13 cellular contexts compared by ENCODE assay signal in genomic region chrX:72046447-72046846, GRCh38.
A peak's percentile ranks its signal among the peaks of the same experiment; 100 is the strongest.
DNase-seq lines count a peak whose midpoint lies in the region; FAIRE-seq and TF ChIP-seq lines count a peak whose summit lies in the region.
"Had no signal": no experiment of that assay in that cellular context is flagged by ENCODE, and none has a peak within 500 bp of the region (broad histone marks: within the 10 kb centered on the region; RNA-seq: fewer than 3 reads in every experiment).

No MANE protein-coding gene starts in this region.

- DNase-seq in G401 (ENCODE audit: low spot score) (peak; percentile 56), SK-N-MC (ENCODE audit: low read depth, low spot score) (peak; percentile 32), H1 (ENCODE audit: low read depth in 1 of 2, low spot score in 2 of 2) (no peak), progenitor cell of endocrine pancreas (ENCODE audit: low spot score, unreplicated experiment) (no peak), COR-L47 (lab: John Stamatoyannopoulos, UW) (no peak), dorsolateral prefrontal cortex (no peak), NCI-H1930 (lab: John Stamatoyannopoulos, UW) (no peak)
- no peak for DNase-seq in activated naive CD4-positive, alpha-beta T cell treated with anti-CD3 and anti-CD28 coated beads, Interleukin-2, amount 50 U/mL, for 16 hours
- DNase-seq: amniotic stem cell; MV-4-11; SHP77; stimulated activated naive CD8-positive, alpha-beta T cell treated with anti-CD3 and anti-CD28 coated beads, Interleukin-15, amount 100 ng/mL, for 72 hours had no signal

- H3K56ac ChIP-seq in H1 (replicated peaks; ENCODE audit: insufficient read length, low read depth, low read length), result no peak overlapping the region

- H3K4me3 ChIP-seq in SK-N-MC (no peak overlapping the region), H1 (ENCODE audit: extremely low read depth in 1 of 4, insufficient read depth in 2 of 4, low read depth in 3 of 4, low read length in 4 of 4) (no peak overlapping the region), dorsolateral prefrontal cortex (no peak overlapping the region)

- H3K27ac Mint-ChIP-seq in progenitor cell of endocrine pancreas, result peak overlapping the region; percentile 49
- H3K27ac Mint-ChIP-seq: stimulated activated naive CD8-positive, alpha-beta T cell treated with anti-CD3 and anti-CD28 coated beads, Interleukin-15, amount 100 ng/mL, for 72 hours had no signal

- no peak overlapping the region for H3K18ac ChIP-seq in H1 (ENCODE audit: extremely low read depth, low read length)

- H4K91ac ChIP-seq in H1 (replicated peaks; ENCODE audit: insufficient read length, low read length), result peak overlapping the region; percentile 70

- no peaks in the 10 kb centered on the region for H3K79me1 ChIP-seq in H1 (ENCODE audit: low read depth, low read length)

- no peaks in the 10 kb centered on the region for H3K27me3 Mint-ChIP-seq in progenitor cell of endocrine pancreas

- peak overlapping the region in 1 of 2 experiments; percentile 51; a peak in 2 of 4 replicates for H3K4me2 ChIP-seq in H1 (ENCODE audit: insufficient read depth in 1 of 2, low read depth in 2 of 2, low read length in 2 of 2)

- no peak for TF ChIP-seq RAD21 in H1 (IDR thresholded peaks at IDR 0.05 in 1 of 2, conservative IDR thresholded peaks at IDR 0.05 in 1 of 2; ENCODE audit: low read depth in 2 of 2, low read length in 2 of 2)

- in situ Hi-C loops in G401 (cut with HindIII; ENCODE audit: low sequenced_read_pairs), result no loop called here

- no peak overlapping the region for H3K14ac ChIP-seq in H1 (ENCODE audit: insufficient read length)

- peaks cover 25% of the 10 kb centered on the region for H3K4me1 Mint-ChIP-seq in progenitor cell of endocrine pancreas (ENCODE audit: low read depth)
- H3K4me1 Mint-ChIP-seq: stimulated activated naive CD8-positive, alpha-beta T cell treated with anti-CD3 and anti-CD28 coated beads, Interleukin-15, amount 100 ng/mL, for 72 hours had no signal

- H2BK12ac ChIP-seq in H1 (ENCODE audit: low read depth, low read length), result peak overlapping the region; percentile 39; the same call in 1 of the 2 replicates

- no peak overlapping the region for H2AK5ac ChIP-seq in H1 (ENCODE audit: low read depth, low read length)

- POLR2A ChIA-PET in H1 (lab: Charles Lee; ENCODE audit: partially characterized antibody), result interaction anchor here (0.9 to 1.4 kb wide), 3 partner anchors 11 to 45 kb away, joined by 3 to 5 read pairs (median 4); no protein-coding TSS in a partner anchor

- no peak for TF ChIP-seq POLR2A in H1 (IDR thresholded peaks at IDR 0.05; ENCODE audit: control extremely low read depth in 1 of 2, low read depth in 2 of 2, low read length in 2 of 2)

- no peak for FAIRE-seq in H1 (lab: Jason Lieb, UNC)

- no peak overlapping the region for H3K27ac ChIP-seq in SK-N-MC
- peak overlapping the region; percentile 75 for H3K27ac ChIP-seq in H1 (ENCODE audit: low read depth, low read length)
- H3K27ac ChIP-seq in dorsolateral prefrontal cortex, result no peak overlapping the region
- H3K27ac ChIP-seq: HL-60 had no signal

- no peaks in the 10 kb centered on the region for H3K79me2 ChIP-seq in H1 (ENCODE audit: control insufficient read depth in 1 of 2, insufficient read depth in 2 of 2, low read length in 2 of 2)

- 0 out of 2 replicates have a peak overlapping the region, but pooled peaks have one; percentile 20 for H2BK5ac ChIP-seq in H1 (ENCODE audit: low read depth, low read length)

- H3K9ac ChIP-seq in SK-N-MC (ENCODE audit: insufficient read length) (no peak overlapping the region), H1 (replicated peaks in 1 of 4; ENCODE audit: extremely low read depth in 1 of 4, low read depth in 3 of 4, low read length in 3 of 4) (peak overlapping the region in 1 of 4 experiments; percentile 29; a peak in 3 of 7 replicates)

- H4K20me1 ChIP-seq in H1 (replicated peaks in 1 of 2; ENCODE audit: control insufficient read depth in 1 of 2, insufficient read depth in 2 of 2, low read length in 2 of 2), result no peaks in the 10 kb centered on the region

- H3K4me3 Mint-ChIP-seq in progenitor cell of endocrine pancreas (ENCODE audit: low read depth), result no peak overlapping the region
- H3K4me3 Mint-ChIP-seq: stimulated activated naive CD8-positive, alpha-beta T cell treated with anti-CD3 and anti-CD28 coated beads, Interleukin-15, amount 100 ng/mL, for 72 hours had no signal

- TF ChIP-seq CTCF in H1 (IDR thresholded peaks at IDR 0.05; ENCODE audit: control extremely low read depth in 1 of 3, insufficient read depth in 1 of 3, low read depth in 1 of 3, low read length in 3 of 3) (no peak), progenitor cell of endocrine pancreas (IDR thresholded peaks at IDR 0.05; ENCODE audit: unreplicated experiment) (no peak), dorsolateral prefrontal cortex (IDR thresholded peaks at IDR 0.05 in 54 of 56, conservative IDR thresholded peaks at IDR 0.05 in 2 of 56; ENCODE audit: low read depth in 1 of 56, partially characterized antibody in 56 of 56) (no peak)

- no peak overlapping the region for H4K5ac ChIP-seq in H1 (ENCODE audit: insufficient read length, low read depth, low read length)

- CTCF ChIA-PET in H1 (lab: Charles Lee; ENCODE audit: partially characterized antibody), result interaction anchor here (1.1 to 2.6 kb wide), 4 partner anchors 9 to 81 kb away, joined by 3 to 11 read pairs (median 3); no protein-coding TSS in a partner anchor

- no peaks in the 10 kb centered on the region for H3K23me2 ChIP-seq in H1 (ENCODE audit: low read depth, low read length)

- no peak overlapping the region for H2AFZ ChIP-seq in H1 (ENCODE audit: low read length)

- 87% methylated on average over 6 of the region's 6 CpGs; no CpG with 5 or more reads in 1 of the 2 experiments for WGBS in H1 (ENCODE audit: extremely low coverage in 1 of 2, insufficient coverage in 1 of 2, insufficient read length in 1 of 2, insufficient replicate concordance in 2 of 2, low coverage in 1 of 2, low lambda C conversion rate in 2 of 2, missing lambda C conversion rate in 1 of 2), 2 experiments

- no peak overlapping the region for H2BK15ac ChIP-seq in H1 (ENCODE audit: low read length)

- H3K23ac ChIP-seq in H1 (ENCODE audit: insufficient read length), result no peak overlapping the region

- H3K36me3 Mint-ChIP-seq in progenitor cell of endocrine pancreas (ENCODE audit: insufficient read depth), result no peaks in the 10 kb centered on the region

- H3K4ac ChIP-seq in H1 (replicated peaks; ENCODE audit: insufficient read length, low read depth, low read length), result no peak overlapping the region

- no peak for TF ChIP-seq EP300 in H1 (IDR thresholded peaks at IDR 0.05; ENCODE audit: borderline replicate concordance in 1 of 2, low read depth in 2 of 2, low read length in 2 of 2)

- H3K9me3 Mint-ChIP-seq in progenitor cell of endocrine pancreas (ENCODE audit: low read depth), result peaks cover 10% of the 10 kb centered on the region
- H3K9me3 Mint-ChIP-seq: stimulated activated naive CD8-positive, alpha-beta T cell treated with anti-CD3 and anti-CD28 coated beads, Interleukin-15, amount 100 ng/mL, for 72 hours had no signal

- intact Hi-C loops in dorsolateral prefrontal cortex (cut with DNase I), result no loop called here

- no peak overlapping the region for H4K8ac ChIP-seq in H1 (ENCODE audit: extremely low read depth, insufficient read depth, low read length)

- peaks cover 6 to 12% (median 8%) of the 10 kb centered on the region in 4 experiments; a peak in 6 of 7 replicates for H3K4me1 ChIP-seq in H1 (replicated peaks in 1 of 4; ENCODE audit: control insufficient read depth in 3 of 4, insufficient read depth in 4 of 4, low read length in 3 of 4)

- H3K27me3 ChIP-seq in H1 (replicated peaks in 1 of 4; ENCODE audit: control insufficient read depth in 3 of 4, extremely low read depth in 1 of 4, insufficient read depth in 3 of 4, low read length in 3 of 4) (no peaks in the 10 kb centered on the region), dorsolateral prefrontal cortex (peaks cover 0 to 87% (median 19%) of the 10 kb centered on the region in 45 donors)

- H2BK20ac ChIP-seq in H1 (ENCODE audit: low read length), result no peak overlapping the region

- no peaks in the 10 kb centered on the region for H3K36me3 ChIP-seq in SK-N-MC (ENCODE audit: insufficient read depth, low read length)
- no peaks in the 10 kb centered on the region for H3K36me3 ChIP-seq in H1 (ENCODE audit: control insufficient read depth in 2 of 4, insufficient read depth in 4 of 4, low read length in 3 of 4)

- no peaks in the 10 kb centered on the region for H3K9me3 ChIP-seq in SK-N-MC (ENCODE audit: low read depth, low read length)
- H3K9me3 ChIP-seq in H1 (ENCODE audit: insufficient read depth in 2 of 2, low read depth in 1 of 2, low read length in 1 of 2), result no peaks in the 10 kb centered on the region

- H2BK120ac ChIP-seq in H1 (replicated peaks; ENCODE audit: low read depth, low read length), result no peak overlapping the region

TF ChIP-seq in H1, 55 proteins besides CTCF, POLR2A, EP300 and RAD21:
- TF ChIP-seq USF2 (IDR thresholded peaks at IDR 0.05; ENCODE audit: low read length) (no peak), RNF2 (IDR thresholded peaks at IDR 0.05; ENCODE audit: borderline replicate concordance, low read depth, low read length, missing control alignments, poor library complexity, severe bottlenecking) (no peak), TAF7 (optimal IDR thresholded peaks at IDR 0.05; ENCODE audit: borderline replicate concordance, low read depth, low read length) (no peak), YY1 (IDR thresholded peaks at IDR 0.05; ENCODE audit: low read depth, low read length) (no peak), ATF3 (IDR thresholded peaks at IDR 0.05; ENCODE audit: insufficient read depth, low read depth, low read length) (no peak)

Comparison
In these comparisons a context has a peak if more than half of its experiments do, and no peak if none do; other contexts are left out.
1. DNase-seq: peak in G401 (single experiment) and SK-N-MC (single experiment); none in H1 (0 of 2), progenitor cell of endocrine pancreas (single experiment), COR-L47 (single experiment), dorsolateral prefrontal cortex (0 of 10), NCI-H1930 (0 of 2) and activated naive CD4-positive, alpha-beta T cell treated with anti-CD3 and anti-CD28 coated beads, Interleukin-2, amount 50 U/mL, for 16 hours (single experiment).